17 cellular contexts compared by ENCODE assay signal in genomic region chr6:166415306-166415705, GRCh38. TPM values are rescaled to one million over a fixed set of nuclear protein-coding genes. Genes with fewer than 3 reads are reported as not detected.
DNase-seq lines count a peak whose midpoint lies in the region; ATAC-seq and TF ChIP-seq lines count a peak whose summit lies in the region.
"Had no signal": no experiment of that assay in that cellular context is flagged by ENCODE, and none has a peak within 500 bp of the region (broad histone marks: within the 10 kb centered on the region; RNA-seq: fewer than 3 reads in every experiment).

No MANE protein-coding gene starts in this region.

- H2AFZ ChIP-seq in Loucy (ENCODE audit: low read length), result peak overlapping the region; percentile 35

- no peak for TF ChIP-seq CTCF in CD8-positive, alpha-beta T cell (IDR thresholded peaks at IDR 0.05)
- TF ChIP-seq CTCF in Loucy (conservative IDR thresholded peaks at IDR 0.05; ENCODE audit: low read length), result no peak

- H3K27me3 Mint-ChIP-seq in CD8-positive, alpha-beta T cell (ENCODE audit: low read depth), result no peaks in the 10 kb centered on the region
- H3K27me3 Mint-ChIP-seq in activated T-helper 17 cell treated with anti-CD3 and anti-CD28 coated beads, Interleukin-2, amount 50 U/mL, for 72 hours, result no peaks in the 10 kb centered on the region
- H3K27me3 Mint-ChIP-seq in naive thymus-derived CD8-positive, alpha-beta T cell, result no peaks in the 10 kb centered on the region

- H3K4me1 ChIP-seq in CD8-positive, alpha-beta T cell (ENCODE audit: insufficient read depth, low read length), result peaks cover 99% of the 10 kb centered on the region
- peaks cover 91% of the 10 kb centered on the region for H3K4me1 ChIP-seq in Loucy (ENCODE audit: insufficient read depth, low read length, poor library complexity, severe bottlenecking)

- H3K4me3 ChIP-seq in CD8-positive, alpha-beta T cell (ENCODE audit: low read depth, low read length), result peak overlapping the region; percentile 27
- peak overlapping the region; percentile 52 for H3K4me3 ChIP-seq in Loucy (ENCODE audit: low read length, poor library complexity, severe bottlenecking)
- H3K4me3 ChIP-seq: cardiac muscle cell, thoracic aorta had no signal

- peak overlapping the region; percentile 42 for H3K4me3 Mint-ChIP-seq in CD8-positive, alpha-beta T cell
- peak overlapping the region; percentile 25 for H3K4me3 Mint-ChIP-seq in activated T-helper 17 cell treated with anti-CD3 and anti-CD28 coated beads, Interleukin-2, amount 50 U/mL, for 72 hours
- H3K4me3 Mint-ChIP-seq in naive thymus-derived CD8-positive, alpha-beta T cell, result peak overlapping the region; percentile 10 to 83 (median 64)

- peak overlapping the region; percentile 13 for H3K27ac ChIP-seq in CD8-positive, alpha-beta T cell (ENCODE audit: low read depth, low read length)
- H3K27ac ChIP-seq: cardiac muscle cell, neutrophil, thoracic aorta had no signal

- peak in 6 of 7 experiments; percentile 29 to 79 (median 52) for DNase-seq in CD8-positive, alpha-beta T cell
- DNase-seq in naive thymus-derived CD8-positive, alpha-beta T cell, result peak in 7 of 10 donors; percentile 32 to 70 (median 43)
- DNase-seq in NOMO-1 (lab: John Stamatoyannopoulos, UW; ENCODE audit: unreplicated experiment in 2 of 2) (no peak), GM19240 (ENCODE audit: insufficient read length, low spot score) (no peak)
- DNase-seq: effector CD4-positive, alpha-beta T cell; HCEC 1CT; mesenchymal stem cell; MM.1S; NCI-H187 treated with DMSO at 0.1 percent for 48 hours; retina; SIG-M5 had no signal

- peak overlapping the region; percentile 92 for H3K27ac Mint-ChIP-seq in CD8-positive, alpha-beta T cell
- H3K27ac Mint-ChIP-seq in activated T-helper 17 cell treated with anti-CD3 and anti-CD28 coated beads, Interleukin-2, amount 50 U/mL, for 72 hours, result peak overlapping the region; percentile 26
- peak overlapping the region; percentile 74 to 99 (median 96) for H3K27ac Mint-ChIP-seq in naive thymus-derived CD8-positive, alpha-beta T cell

- peak overlapping the region; percentile 72 for H3K4me2 ChIP-seq in Loucy (ENCODE audit: low read depth, low read length, poor library complexity, severe bottlenecking)

- H3F3A ChIP-seq in Loucy (ENCODE audit: low read depth), result peaks cover 12% of the 10 kb centered on the region; the same call in 1 of the 2 replicates

- peaks cover 94% of the 10 kb centered on the region for H3K4me1 Mint-ChIP-seq in CD8-positive, alpha-beta T cell (ENCODE audit: low read depth)
- peaks cover 56% of the 10 kb centered on the region for H3K4me1 Mint-ChIP-seq in activated T-helper 17 cell treated with anti-CD3 and anti-CD28 coated beads, Interleukin-2, amount 50 U/mL, for 72 hours
- peaks cover 54 to 96% (median 95%) of the 10 kb centered on the region in 4 donors for H3K4me1 Mint-ChIP-seq in naive thymus-derived CD8-positive, alpha-beta T cell

- peaks cover 11% of the 10 kb centered on the region for H3K36me3 Mint-ChIP-seq in CD8-positive, alpha-beta T cell
- H3K36me3 Mint-ChIP-seq in activated T-helper 17 cell treated with anti-CD3 and anti-CD28 coated beads, Interleukin-2, amount 50 U/mL, for 72 hours (ENCODE audit: low read depth), result no peaks in the 10 kb centered on the region
- peaks cover 0 to 7% (median 0%) of the 10 kb centered on the region in 3 donors for H3K36me3 Mint-ChIP-seq in naive thymus-derived CD8-positive, alpha-beta T cell

- H3K79me2 ChIP-seq in Loucy (ENCODE audit: insufficient read depth, low read length), result no peaks in the 10 kb centered on the region

- H3K9me3 ChIP-seq in CD8-positive, alpha-beta T cell (ENCODE audit: low read length), result no peaks in the 10 kb centered on the region
- no peaks in the 10 kb centered on the region for H3K9me3 ChIP-seq in Loucy (ENCODE audit: insufficient read depth, low read depth, low read length)
- H3K9me3 ChIP-seq: neutrophil, thoracic aorta had no signal

- no peaks in the 10 kb centered on the region for H3K36me3 ChIP-seq in CD8-positive, alpha-beta T cell (ENCODE audit: insufficient read depth, low read length)
- H3K36me3 ChIP-seq in Loucy (ENCODE audit: insufficient read depth, low read length), result no peaks in the 10 kb centered on the region
- H3K36me3 ChIP-seq: cardiac muscle cell had no signal

- no peaks in the 10 kb centered on the region; the same call in 1 of the 2 replicates for H3K9me2 ChIP-seq in Loucy (replicated peaks; ENCODE audit: low read depth, low read length)

- H4K20me1 ChIP-seq in Loucy (ENCODE audit: insufficient read depth, low read length, poor library complexity, severe bottlenecking), result no peaks in the 10 kb centered on the region

- H3K9me3 Mint-ChIP-seq in CD8-positive, alpha-beta T cell, result peaks cover 7% of the 10 kb centered on the region
- H3K9me3 Mint-ChIP-seq in activated T-helper 17 cell treated with anti-CD3 and anti-CD28 coated beads, Interleukin-2, amount 50 U/mL, for 72 hours, result peaks cover 12% of the 10 kb centered on the region
- peaks cover 0 to 24% (median 5%) of the 10 kb centered on the region in 9 donors for H3K9me3 Mint-ChIP-seq in naive thymus-derived CD8-positive, alpha-beta T cell

- no peaks in the 10 kb centered on the region for H3K27me3 ChIP-seq in CD8-positive, alpha-beta T cell (ENCODE audit: insufficient read depth, low read length)
- no peaks in the 10 kb centered on the region for H3K27me3 ChIP-seq in Loucy (ENCODE audit: insufficient read depth, low read length, poor library complexity, severe bottlenecking)
- H3K27me3 ChIP-seq: cardiac muscle cell, neutrophil had no signal

- POLR2A ChIA-PET in CD8-positive, alpha-beta T cell (lab: Charles Lee), result interaction anchor here (1.0 to 1.2 kb wide), 2 partner anchors 35 to 74 kb away, joined by 5 read pairs; no protein-coding TSS in a partner anchor
- POLR2A ChIA-PET in naive thymus-derived CD8-positive, alpha-beta T cell (lab: Charles Lee), result interaction anchor here (0.8 to 1.5 kb wide), 6 partner anchors 11 to 541 kb away, joined by 3 to 9 read pairs (median 4); partner anchors contain the start of genes RNASET2 and RPS6KA2

- peak; percentile 21 for ATAC-seq in CD8-positive, alpha-beta T cell
- peak; percentile 39 for ATAC-seq in activated T-helper 17 cell treated with anti-CD3 and anti-CD28 coated beads, Interleukin-2, amount 50 U/mL, for 72 hours (replicated peaks)
- ATAC-seq in naive thymus-derived CD8-positive, alpha-beta T cell, result peak; percentile 21 to 36
- ATAC-seq in GM21619 (IDR thresholded peaks at IDR 0.05; ENCODE audit: unreplicated experiment), result no peak

- CTCF ChIA-PET in CD8-positive, alpha-beta T cell (lab: Charles Lee), result interaction anchor here (3.6 to 4.3 kb wide), 2 partner anchors 14 to 20 kb away, joined by 13 to 20 read pairs; no protein-coding TSS in a partner anchor

- peak overlapping the region; percentile 57 for H3K9ac ChIP-seq in Loucy (ENCODE audit: low read depth, low read length, poor library complexity, severe bottlenecking)

- intact Hi-C loops in CD8-positive, alpha-beta T cell (cut with DNase I, micrococcal nuclease), result loop anchor here (2.0 to 10.0 kb wide), 3 partner anchors 15 to 542 kb away; partner anchors contain the start of gene RNASET2 (in 2 of the 2)

RNA-seq across cellular contexts. Expression of gene MPC1, which starts 32.6 kb away (rescaled TPM):
- 10 to 100 TPM; 18.4 to 22.2 TPM for total RNA-seq in CD8-positive, alpha-beta T cell
- 10 to 100 TPM in 1 of 2 donors, 1 to 10 TPM in 1; 6.5 to 15.9 TPM for total RNA-seq in activated T-helper 17 cell treated with anti-CD3 and anti-CD28 coated beads, Interleukin-2, amount 50 U/mL, for 72 hours
- 10 to 100 TPM; 33.5 to 38.8 TPM for total RNA-seq in naive thymus-derived CD8-positive, alpha-beta T cell
- polyA plus RNA-seq in naive thymus-derived CD8-positive, alpha-beta T cell, result 10 to 100 TPM; 64.1 to 76.7 (median 65.8) TPM

Comparison
In these comparisons a context has a peak if more than half of its experiments do, and no peak if none do; other contexts are left out.
1. DNase-seq: peak in CD8-positive, alpha-beta T cell (6 of 7) and naive thymus-derived CD8-positive, alpha-beta T cell (7 of 10); none in NOMO-1 (0 of 2) and GM19240 (single experiment).
2. H3K27ac Mint-ChIP-seq: peak in every context shown above with its lines; median percentile 96 in naive thymus-derived CD8-positive, alpha-beta T cell; 92 in CD8-positive, alpha-beta T cell; 26 in activated T-helper 17 cell treated with anti-CD3 and anti-CD28 coated beads, Interleukin-2, amount 50 U/mL, for 72 hours.
3. Peak in every context shown above with its lines, with median percentiles within 50 percentile points of each other: H3K4me3 Mint-ChIP-seq.